In the genomic region with DNA sequence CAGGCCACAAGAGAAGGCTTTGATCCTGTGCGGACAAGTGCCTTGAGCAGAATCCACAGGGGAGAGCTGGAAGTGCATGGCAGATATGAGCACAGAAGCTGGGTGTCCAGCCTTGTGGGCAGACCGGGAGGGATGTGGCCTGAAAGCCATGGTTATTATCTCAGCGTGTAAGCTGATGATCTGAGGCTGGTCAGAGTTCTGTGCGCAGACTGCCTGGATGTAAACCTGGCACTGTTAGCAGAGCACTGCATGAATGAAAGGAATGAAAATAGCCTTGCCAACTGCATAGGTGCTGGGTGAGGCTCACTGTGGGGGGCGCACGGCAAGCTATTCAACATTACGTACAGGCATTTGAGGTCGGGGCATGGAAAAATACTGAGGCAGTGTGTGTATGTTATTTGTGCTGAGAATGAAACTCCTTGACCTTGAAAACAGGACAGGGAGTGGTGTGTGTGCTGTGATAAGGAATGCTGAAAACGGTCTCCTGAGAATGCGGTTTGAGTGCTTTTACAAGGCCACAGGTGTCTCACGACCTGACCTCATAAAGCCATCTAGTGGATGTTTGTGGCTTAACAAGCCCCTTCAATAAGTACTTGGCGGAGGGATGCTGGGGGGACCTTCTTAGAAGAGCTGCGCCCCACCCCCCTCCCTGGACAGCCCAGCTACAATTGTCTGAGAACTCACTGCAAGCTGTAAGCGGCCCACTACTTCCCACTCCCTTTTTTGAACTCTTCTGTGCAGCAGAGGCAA, we compare ENCODE assay signal across 8 cellular contexts. TPM values are rescaled to one million over a fixed set of nuclear protein-coding genes. Genes with fewer than 3 reads are reported as not detected.
A peak's percentile ranks its signal among the peaks of the same experiment; 100 is the strongest.
DNase-seq lines count a peak whose midpoint lies in the region; ATAC-seq, FAIRE-seq and TF ChIP-seq lines count a peak whose summit lies in the region.

No MANE protein-coding gene starts in this region.

- H3K27ac ChIP-seq in BLaER1 treated with 17β-estradiol and CSF1 and Interleukin-3, amounts not matched to agents 10 nM and 100 nM, result no peak overlapping the region
- H3K27ac ChIP-seq in astrocyte (ENCODE audit: low read depth, low read length), result no peak overlapping the region
- H3K27ac ChIP-seq in keratinocyte (ENCODE audit: control insufficient read depth, insufficient read depth, low read length), result no peak overlapping the region

- FAIRE-seq in astrocyte (lab: Jason Lieb, UNC) (no peak), keratinocyte (lab: Jason Lieb, UNC) (no peak), H54 (lab: Jason Lieb, UNC) (no peak)

- peaks cover 0 to 7% (median 3%) of the 10 kb centered on the region in 10 experiments; a peak in 7 of 20 replicates for H3K4me1 ChIP-seq in BLaER1 treated with 17β-estradiol and CSF1 and Interleukin-3, amounts not matched to agents 10 nM and 100 nM
- H3K4me1 ChIP-seq in astrocyte (ENCODE audit: insufficient read depth, low read length), result no peaks in the 10 kb centered on the region
- no peaks in the 10 kb centered on the region for H3K4me1 ChIP-seq in keratinocyte (ENCODE audit: control insufficient read depth, extremely low read depth, insufficient read depth, low read length)

- no peaks in the 10 kb centered on the region for H3K9me1 ChIP-seq in keratinocyte (ENCODE audit: control insufficient read depth, extremely low read depth, insufficient read depth, low read length)

- peaks cover 0 to 6% (median 0%) of the 10 kb centered on the region in 11 experiments; a peak in 2 of 22 replicates for H3K9me3 ChIP-seq in BLaER1 treated with 17β-estradiol and CSF1 and Interleukin-3, amounts not matched to agents 10 nM and 100 nM (replicated peaks in 1 of 11)
- no peaks in the 10 kb centered on the region for H3K9me3 ChIP-seq in astrocyte (ENCODE audit: insufficient read depth, low read depth, low read length)
- no peaks in the 10 kb centered on the region for H3K9me3 ChIP-seq in keratinocyte (ENCODE audit: control insufficient read depth, low read depth, low read length)

- dilution Hi-C loops in keratinocyte (cut with MboI; ENCODE audit: extremely low pct_ligation_motif_present, low sequenced_read_pairs), result no loop called here

- H3K27me3 ChIP-seq in BLaER1 treated with 17β-estradiol and CSF1 and Interleukin-3, amounts not matched to agents 10 nM and 100 nM, result no peaks in the 10 kb centered on the region
- H3K27me3 ChIP-seq in astrocyte (ENCODE audit: insufficient read depth, low read length) (no peaks in the 10 kb centered on the region), keratinocyte (ENCODE audit: control insufficient read depth, extremely low read depth, insufficient read depth, low read length) (no peaks in the 10 kb centered on the region)

- H3K9ac ChIP-seq in BLaER1 treated with 17β-estradiol and CSF1 and Interleukin-3, amounts not matched to agents 10 nM and 100 nM, result no peak overlapping the region
- H3K9ac ChIP-seq in astrocyte (ENCODE audit: low read length) (no peak overlapping the region), keratinocyte (ENCODE audit: control insufficient read depth, extremely low read depth, insufficient read depth, low read length) (no peak overlapping the region)

- H3K9me3 Mint-ChIP-seq in astrocyte (ENCODE audit: unreplicated experiment), result no peaks in the 10 kb centered on the region

- H2AFZ ChIP-seq in astrocyte (ENCODE audit: low read depth, low read length) (no peak overlapping the region), keratinocyte (ENCODE audit: control insufficient read depth, low read length) (no peak overlapping the region)

- peak overlapping the region in 6 of 11 experiments; percentile 6 to 44 (median 24); a peak in 8 of 22 replicates for H3K4me2 ChIP-seq in BLaER1 treated with 17β-estradiol and CSF1 and Interleukin-3, amounts not matched to agents 10 nM and 100 nM
- H3K4me2 ChIP-seq in astrocyte (ENCODE audit: low read length) (no peak overlapping the region), keratinocyte (ENCODE audit: control insufficient read depth, extremely low read depth, insufficient read depth, low read depth, low read length) (peak overlapping the region; percentile 1)

- peaks cover 10% of the 10 kb centered on the region for H3K27me3 Mint-ChIP-seq in astrocyte (ENCODE audit: low read depth, unreplicated experiment)

- ATAC-seq in HG03354 (IDR thresholded peaks at IDR 0.05; ENCODE audit: poor library complexity, severe bottlenecking, unreplicated experiment) (peak; percentile 58), HG02970 (IDR thresholded peaks at IDR 0.05; ENCODE audit: low FRiP score, unreplicated experiment) (no peak)

- H3K4me3 ChIP-seq in BLaER1 treated with 17β-estradiol and CSF1 and Interleukin-3, amounts not matched to agents 10 nM and 100 nM, result no peak overlapping the region
- no peak overlapping the region for H3K4me3 ChIP-seq in astrocyte (ENCODE audit: insufficient read depth, low read depth, low read length)
- no peak overlapping the region for H3K4me3 ChIP-seq in keratinocyte (ENCODE audit: control insufficient read depth in 2 of 3, extremely low read depth in 1 of 3, insufficient read depth in 2 of 3, low read depth in 1 of 3, low read length in 3 of 3)

- H3K36me3 ChIP-seq in BLaER1 treated with 17β-estradiol and CSF1 and Interleukin-3, amounts not matched to agents 10 nM and 100 nM, result no peaks in the 10 kb centered on the region
- no peaks in the 10 kb centered on the region for H3K36me3 ChIP-seq in astrocyte (ENCODE audit: insufficient read depth, low read length)
- H3K36me3 ChIP-seq in keratinocyte (ENCODE audit: control insufficient read depth in 2 of 2, extremely low read depth in 1 of 2, insufficient read depth in 2 of 2, low read length in 2 of 2), result no peaks in the 10 kb centered on the region

- no peak overlapping the region for H3K4me3 Mint-ChIP-seq in astrocyte (ENCODE audit: unreplicated experiment)

- H3K27ac Mint-ChIP-seq in astrocyte (ENCODE audit: unreplicated experiment), result no peak overlapping the region

- no peaks in the 10 kb centered on the region for H3K4me1 Mint-ChIP-seq in astrocyte (ENCODE audit: low read depth, unreplicated experiment)

- DNase-seq in astrocyte (ENCODE audit: low read depth), result peak; percentile 31
- peak; percentile 11 for DNase-seq in keratinocyte (ENCODE audit: low read depth, low spot score)
- no peak for DNase-seq in activated CD8-positive, alpha-beta memory T cell treated with anti-CD3 and anti-CD28 coated beads, Interleukin-2, amount 50 U/mL, for 48 hours
- no peak for DNase-seq in H54 (ENCODE audit: insufficient read length, low spot score)
- no peak for DNase-seq in stimulated activated CD4-positive, alpha-beta T cell treated with anti-CD3 and anti-CD28 coated beads, Interleukin-4, amount 100 ng/mL, for 24 hours

- TF ChIP-seq CTCF in astrocyte (IDR thresholded peaks at IDR 0.05; ENCODE audit: insufficient read depth, low read depth, low read length) (no peak), keratinocyte (optimal IDR thresholded peaks at IDR 0.05 in 1 of 3, IDR thresholded peaks at IDR 0.05 in 1 of 3, conservative IDR thresholded peaks at IDR 0.05 in 1 of 3; ENCODE audit: extremely low read depth in 1 of 3, insufficient read depth in 2 of 3, low read length in 3 of 3) (peak; percentile 42 to 54 (median 45))

- H3K36me3 Mint-ChIP-seq in astrocyte (ENCODE audit: low read depth, unreplicated experiment), result no peaks in the 10 kb centered on the region

- no peaks in the 10 kb centered on the region for H4K20me1 ChIP-seq in BLaER1 treated with 17β-estradiol and CSF1 and Interleukin-3, amounts not matched to agents 10 nM and 100 nM
- no peaks in the 10 kb centered on the region for H4K20me1 ChIP-seq in astrocyte (ENCODE audit: insufficient read depth, low read length)
- no peaks in the 10 kb centered on the region for H4K20me1 ChIP-seq in keratinocyte (ENCODE audit: control insufficient read depth, extremely low read depth, insufficient read depth, low read length)

- no peak for TF ChIP-seq POLR2A in H54 (IDR thresholded peaks at IDR 0.05; ENCODE audit: low read depth, low read length)

- H3K79me2 ChIP-seq in astrocyte (ENCODE audit: insufficient read depth, low read length) (no peaks in the 10 kb centered on the region), keratinocyte (ENCODE audit: control insufficient read depth, insufficient read depth, low read length) (no peaks in the 10 kb centered on the region)

RNA-seq across cellular contexts. Expression of a gene that starts 18.7 kb away (rescaled TPM):
- total RNA-seq in astrocyte, result 0.60 and 1.3 TPM in 2 replicates
- 19.5 to 33.9 TPM (median 28.1 TPM) in 3 replicates for polyA plus RNA-seq in keratinocyte
- 19.3 TPM for polyA plus RNA-seq in keratinocyte (2011; ENCODE audit: low read depth)
- polyA plus RNA-seq in keratinocyte (2011; cell fraction: cytosol; rRNA removed), result 25.1 and 37.8 TPM in 2 replicates
- 30.1 and 33.5 TPM in 2 replicates for polyA plus RNA-seq in keratinocyte (2011; cell fraction: nucleus; rRNA removed)
- polyA plus RNA-seq in keratinocyte (2012; ENCODE audit: low replicate concordance), result 9.3 and 37.8 TPM in 2 replicates
- 8.8 to 26.9 TPM (median 23.3 TPM) in 3 replicates for polyA minus RNA-seq in keratinocyte
- polyA minus RNA-seq in keratinocyte (2011; cell fraction: cytosol; rRNA and poly(A)+ RNA removed), result 6.9 TPM
- 14.8 and 37.4 TPM in 2 replicates for polyA minus RNA-seq in keratinocyte (2011; cell fraction: nucleus; rRNA and poly(A)+ RNA removed)

RNA-seq across cellular contexts. Expression of a gene that starts 21.8 kb away (rescaled TPM):
- 0.41 TPM in 1 of 2 replicates, not detected in the other for total RNA-seq in astrocyte
- 24.2 to 173 TPM (median 66.0 TPM) in 3 replicates for polyA plus RNA-seq in keratinocyte
- polyA plus RNA-seq in keratinocyte (2011; ENCODE audit: low read depth), result 43.6 TPM
- 50.5 and 71.2 TPM in 2 replicates for polyA plus RNA-seq in keratinocyte (2011; cell fraction: cytosol; rRNA removed)
- polyA plus RNA-seq in keratinocyte (2011; cell fraction: nucleus; rRNA removed), result 68.6 and 75.6 TPM in 2 replicates
- polyA plus RNA-seq in keratinocyte (2012; ENCODE audit: low replicate concordance), result 21.0 and 101 TPM in 2 replicates
- 7.8 to 78.1 TPM (median 31.6 TPM) in 3 replicates for polyA minus RNA-seq in keratinocyte
- polyA minus RNA-seq in keratinocyte (2011; cell fraction: cytosol; rRNA and poly(A)+ RNA removed), result 23.6 TPM
- 9.7 and 21.4 TPM in 2 replicates for polyA minus RNA-seq in keratinocyte (2011; cell fraction: nucleus; rRNA and poly(A)+ RNA removed)

Comparison
In these comparisons a context has a peak if more than half of its experiments do, and no peak if none do; other contexts are left out.
1. DNase-seq: peak in astrocyte (single experiment) and keratinocyte (single experiment); none in activated CD8-positive, alpha-beta memory T cell treated with anti-CD3 and anti-CD28 coated beads, Interleukin-2, amount 50 U/mL, for 48 hours (single experiment), H54 (single experiment) and stimulated activated CD4-positive, alpha-beta T cell treated with anti-CD3 and anti-CD28 coated beads, Interleukin-4, amount 100 ng/mL, for 24 hours (single experiment).